ENCODE assay signal across 13 cellular contexts in genomic region chr7:139362302-139362701, GRCh38. TPM values are rescaled to one million over a fixed set of nuclear protein-coding genes. Genes with fewer than 3 reads are reported as not detected.
DNase-seq lines count a peak whose midpoint lies in the region; ATAC-seq and TF ChIP-seq lines count a peak whose summit lies in the region.
"Had no signal": no experiment of that assay in that cellular context is flagged by ENCODE, and none has a peak within 500 bp of the region (broad histone marks: within the 10 kb centered on the region; RNA-seq: fewer than 3 reads in every experiment).

No MANE protein-coding gene starts in this region.

- H3K36me3 Mint-ChIP-seq in natural killer cell treated with Interleukin-12 subunit alpha and Interleukin-12 subunit beta and Interleukin-15 and Interleukin-18, amount 100 ng/mL, for 72 hours, result peaks cover 12% of the 10 kb centered on the region
- H3K36me3 Mint-ChIP-seq in natural killer cell, result no peaks in the 10 kb centered on the region

- H3K4me3 ChIP-seq in SK-N-MC, result peak overlapping the region; percentile 99
- H3K4me3 ChIP-seq: colonic mucosa had no signal

- ATAC-seq in natural killer cell treated with Interleukin-12 subunit alpha and Interleukin-12 subunit beta and Interleukin-15 and Interleukin-18, amount 100 ng/mL, for 72 hours, result no peak
- no peak for ATAC-seq in natural killer cell
- no peak for ATAC-seq in HG03135 (IDR thresholded peaks at IDR 0.05; ENCODE audit: unreplicated experiment)
- ATAC-seq in GM19328 (IDR thresholded peaks at IDR 0.05; ENCODE audit: unreplicated experiment), result no peak
- no peak for ATAC-seq in GM21515 (IDR thresholded peaks at IDR 0.05; ENCODE audit: unreplicated experiment)

- H3K9ac ChIP-seq in SK-N-MC (ENCODE audit: insufficient read length), result peak overlapping the region; percentile 90

- no peak for DNase-seq in natural killer cell treated with Interleukin-12 subunit alpha and Interleukin-12 subunit beta and Interleukin-15 and Interleukin-18, amount 100 ng/mL, for 72 hours (ENCODE audit: low spot score)
- DNase-seq in natural killer cell, result no peak
- no peak for DNase-seq in SK-N-MC (ENCODE audit: low read depth, low spot score)
- peak; percentile 15 for DNase-seq in fibroblast of peridontal ligament (ENCODE audit: extremely low read depth)
- DNase-seq in cortex of kidney (lab: John Stamatoyannopoulos, UW), result no peak
- DNase-seq: activated CD4-positive, CD25-positive, alpha-beta regulatory T cell; colonic mucosa; NCI-H345; stimulated activated CD4-positive, alpha-beta T cell treated with anti-CD3 and anti-CD28 coated beads, Interleukin-15, amount 100 ng/mL, for 24 hours had no signal

- peak overlapping the region in 1 of 2 donors; percentile 23 for H3K27ac Mint-ChIP-seq in natural killer cell treated with Interleukin-12 subunit alpha and Interleukin-12 subunit beta and Interleukin-15 and Interleukin-18, amount 100 ng/mL, for 72 hours
- H3K27ac Mint-ChIP-seq in natural killer cell, result peak overlapping the region in 1 of 2 donors; percentile 13

- H3K4me1 Mint-ChIP-seq in natural killer cell treated with Interleukin-12 subunit alpha and Interleukin-12 subunit beta and Interleukin-15 and Interleukin-18, amount 100 ng/mL, for 72 hours (ENCODE audit: low read depth in 2 of 2), result peaks cover 31% of the 10 kb centered on the region in 2 donors
- H3K4me1 Mint-ChIP-seq in natural killer cell, result peaks cover 46 to 48% of the 10 kb centered on the region in 2 donors

- intact Hi-C loops in natural killer cell (cut with micrococcal nuclease), result loop anchor here (5.0 kb wide), 1 partner anchor 815 kb away; the partner anchor contains the start of gene KDM7A

- H3K36me3 ChIP-seq in SK-N-MC (ENCODE audit: insufficient read depth, low read length), result peaks cover 40% of the 10 kb centered on the region
- H3K36me3 ChIP-seq: colonic mucosa had no signal

- peak overlapping the region; percentile 45 for H3K4me3 Mint-ChIP-seq in natural killer cell treated with Interleukin-12 subunit alpha and Interleukin-12 subunit beta and Interleukin-15 and Interleukin-18, amount 100 ng/mL, for 72 hours
- H3K4me3 Mint-ChIP-seq in natural killer cell, result no peak overlapping the region

- H3K9me3 ChIP-seq in SK-N-MC (ENCODE audit: low read depth, low read length), result no peaks in the 10 kb centered on the region
- H3K9me3 ChIP-seq: colonic mucosa, tibial nerve had no signal

- H3K27me3 Mint-ChIP-seq in natural killer cell treated with Interleukin-12 subunit alpha and Interleukin-12 subunit beta and Interleukin-15 and Interleukin-18, amount 100 ng/mL, for 72 hours, result no peaks in the 10 kb centered on the region
- no peaks in the 10 kb centered on the region for H3K27me3 Mint-ChIP-seq in natural killer cell (ENCODE audit: low read depth in 2 of 2)

- TF ChIP-seq CTCF in natural killer cell (IDR thresholded peaks at IDR 0.05), result no peak

- no peak overlapping the region for H3K27ac ChIP-seq in SK-N-MC
- H3K27ac ChIP-seq: colonic mucosa had no signal

- no peaks in the 10 kb centered on the region for H3K9me3 Mint-ChIP-seq in natural killer cell treated with Interleukin-12 subunit alpha and Interleukin-12 subunit beta and Interleukin-15 and Interleukin-18, amount 100 ng/mL, for 72 hours
- H3K9me3 Mint-ChIP-seq in natural killer cell, result no peaks in the 10 kb centered on the region

RNA-seq across cellular contexts. Expression of gene LUC7L2, which starts 2.6 kb away (rescaled TPM):
- 100 to 1,000 TPM; 115 to 176 TPM for total RNA-seq in natural killer cell treated with Interleukin-12 subunit alpha and Interleukin-12 subunit beta and Interleukin-15 and Interleukin-18, amount 100 ng/mL, for 72 hours
- 100 to 1,000 TPM; 183 to 192 (median 186) TPM for total RNA-seq in natural killer cell

RNA-seq across cellular contexts. Expression of gene FMC1, which starts 21.2 kb away (rescaled TPM):
- total RNA-seq in natural killer cell treated with Interleukin-12 subunit alpha and Interleukin-12 subunit beta and Interleukin-15 and Interleukin-18, amount 100 ng/mL, for 72 hours, result 1 to 10 TPM; 4.4 to 7.8 TPM
- total RNA-seq in natural killer cell, result 1 to 10 TPM; 5.1 to 7.2 (median 6.9) TPM
